In the genomic region with DNA sequence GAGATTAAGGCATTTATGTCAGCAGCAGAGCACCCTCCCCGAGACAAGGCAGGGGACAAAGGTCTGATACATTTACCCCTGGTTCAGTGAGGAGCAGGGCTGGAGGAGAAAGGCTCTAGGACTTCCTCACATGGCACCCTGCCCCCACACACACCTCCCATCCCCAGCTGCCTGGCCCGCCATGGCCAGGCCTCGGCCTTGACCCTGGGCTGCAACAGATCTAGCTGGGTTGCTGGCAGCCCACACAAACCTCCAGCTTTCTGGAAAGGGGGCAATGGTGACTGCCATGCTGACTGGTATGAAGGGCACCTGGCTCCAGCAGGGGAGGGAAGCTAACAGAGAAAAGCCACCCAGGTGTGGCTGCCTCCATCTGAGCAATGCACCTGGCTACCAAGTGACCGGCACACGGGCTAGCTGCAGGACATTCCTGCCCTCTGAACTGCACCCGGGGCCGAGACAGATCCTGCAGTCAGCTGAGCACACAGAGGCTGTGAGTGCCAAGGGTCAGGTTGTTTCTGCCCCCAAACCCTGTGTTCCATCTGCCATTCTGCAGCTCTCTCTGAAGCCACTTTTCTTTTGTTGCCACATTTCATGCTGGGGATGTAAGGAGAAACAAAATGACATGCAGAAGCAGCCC, we compare ENCODE assay signal across 16 cellular contexts.
A peak's percentile ranks its signal among the peaks of the same experiment; 100 is the strongest.
DNase-seq lines count a peak whose midpoint lies in the region; ATAC-seq and TF ChIP-seq lines count a peak whose summit lies in the region.
"Had no signal": no experiment of that assay in that cellular context is flagged by ENCODE, and none has a peak within 500 bp of the region (broad histone marks: within the 10 kb centered on the region; RNA-seq: fewer than 3 reads in every experiment).

No MANE protein-coding gene starts in this region.

- ATAC-seq in right lobe of liver (peak; percentile 72 to 86 (median 78)), upper lobe of right lung (no peak), HG03432 (IDR thresholded peaks at IDR 0.05; ENCODE audit: unreplicated experiment) (no peak)
- ATAC-seq: A549, Panc1 had no signal

- H3K36me3 ChIP-seq in adrenal gland (replicated peaks in 1 of 2) (peaks cover 0 to 9% of the 10 kb centered on the region in 2 donors), right lobe of liver (no peaks in the 10 kb centered on the region), upper lobe of right lung (no peaks in the 10 kb centered on the region)
- H3K36me3 ChIP-seq: BE2C, SJCRH30 had no signal

- TF ChIP-seq POLR2A in adrenal gland (IDR thresholded peaks at IDR 0.05) (no peak), right lobe of liver (IDR thresholded peaks at IDR 0.05) (no peak)

- H3K9me3 ChIP-seq in adrenal gland (replicated peaks in 1 of 3) (no peaks in the 10 kb centered on the region), right lobe of liver (no peaks in the 10 kb centered on the region), upper lobe of right lung (no peaks in the 10 kb centered on the region)
- H3K9me3 ChIP-seq: A549, BE2C, SJCRH30 had no signal

- peak overlapping the region in 3 of 5 donors; percentile 28 to 69 (median 64) for H3K27ac ChIP-seq in adrenal gland
- H3K27ac ChIP-seq in right lobe of liver, result peak overlapping the region in 1 of 3 donors; percentile 62
- H3K27ac ChIP-seq in upper lobe of right lung, result peak overlapping the region; percentile 33
- H3K27ac ChIP-seq: A549, SJCRH30 had no signal

- H3K4me3 ChIP-seq in adrenal gland (no peak overlapping the region), right lobe of liver (no peak overlapping the region), upper lobe of right lung (no peak overlapping the region)
- H3K4me3 ChIP-seq: A549, SJCRH30 had no signal

- H3K27me3 ChIP-seq in adrenal gland (no peaks in the 10 kb centered on the region), right lobe of liver (no peaks in the 10 kb centered on the region), upper lobe of right lung (no peaks in the 10 kb centered on the region)
- H3K27me3 ChIP-seq: BE2C, SJCRH30 had no signal

- WGBS in adrenal gland, 4 donors, result 63 to 74% (median 68%) methylated on average over 5 to 7 of the region's 7 CpGs
- no CpG with 5 or more reads among the region's 7 CpGs for WGBS in right lobe of liver (ENCODE audit: insufficient coverage, low coverage, low lambda C conversion rate, missing lambda C conversion rate)

- intact Hi-C loops in adrenal gland (cut with DNase I), result no loop called here
- intact Hi-C loops in right lobe of liver (cut with DNase I), result no loop called here
- intact Hi-C loops in upper lobe of right lung (cut with DNase I), result no loop called here

- no peak for TF ChIP-seq CTCF in adrenal gland (IDR thresholded peaks at IDR 0.05)
- TF ChIP-seq CTCF in right lobe of liver (IDR thresholded peaks at IDR 0.05), result no peak
- no peak for TF ChIP-seq CTCF in upper lobe of right lung (IDR thresholded peaks at IDR 0.05)

- DNase-seq in NCI-H146 (lab: John Stamatoyannopoulos, UW) (peak; percentile 73), adrenal gland (peak in 3 of 7 donors; percentile 30 to 42 (median 34)), right lobe of liver (peak; percentile 49 to 85 (median 57)), upper lobe of right lung (peak; percentile 54), amygdala (lab: John Stamatoyannopoulos, UW) (no peak), pons (ENCODE audit: low spot score) (no peak)
- DNase-seq: BE2C; CD4-positive, CD25-positive, alpha-beta regulatory T cell; DMS79; Kasumi-1; NCI-H187; NK-92 treated with Interleukin-12 subunit alpha and Interleukin-12 subunit beta, amount 100 ng/mL, for 24 hours; SJCRH30 had no signal

- H3K4me1 ChIP-seq in adrenal gland (replicated peaks in 1 of 2), result peaks cover 22 to 38% of the 10 kb centered on the region in 2 donors
- H3K4me1 ChIP-seq in right lobe of liver, result peaks cover 0 to 40% (median 11%) of the 10 kb centered on the region in 4 donors
- H3K4me1 ChIP-seq in upper lobe of right lung, result peaks cover 3% of the 10 kb centered on the region
- H3K4me1 ChIP-seq: A549, BE2C, SJCRH30 had no signal

Comparison
In these comparisons a context has a peak if more than half of its experiments do, and no peak if none do; other contexts are left out.
1. DNase-seq: peak in NCI-H146 (single experiment), right lobe of liver (3 of 3) and upper lobe of right lung (single experiment); none in amygdala (0 of 56) and pons (single experiment).
2. ATAC-seq: peak in right lobe of liver (4 of 4); none in upper lobe of right lung (single experiment) and HG03432 (single experiment).